In genomic region chr2:168156661-168157060, GRCh38 we compare ENCODE assay signal across 8 cellular contexts.
DNase-seq lines count a peak whose midpoint lies in the region; FAIRE-seq and TF ChIP-seq lines count a peak whose summit lies in the region.
"Had no signal": no experiment of that assay in that cellular context is flagged by ENCODE, and none has a peak within 500 bp of the region (broad histone marks: within the 10 kb centered on the region; RNA-seq: fewer than 3 reads in every experiment).

No MANE protein-coding gene starts in this region.

- no peak for TF ChIP-seq POLR2A in NB4 (IDR thresholded peaks at IDR 0.05; ENCODE audit: extremely low read depth, insufficient read length)
- no peak for TF ChIP-seq POLR2A in endothelial cell of umbilical vein (IDR thresholded peaks at IDR 0.05; ENCODE audit: low read depth, low read length)

- H3K27me3 ChIP-seq in endothelial cell of umbilical vein (ENCODE audit: control insufficient read depth in 2 of 2, insufficient read depth in 2 of 2, low read length in 2 of 2), result no peaks in the 10 kb centered on the region

- no peaks in the 10 kb centered on the region for H3K36me3 ChIP-seq in endothelial cell of umbilical vein (ENCODE audit: control insufficient read depth in 2 of 2, extremely low read depth in 1 of 2, insufficient read depth in 2 of 2, low read length in 2 of 2)

- H3K27ac Mint-ChIP-seq in neural crest cell (ENCODE audit: unreplicated experiment), result peak overlapping the region; percentile 36

- H3K27ac ChIP-seq in endothelial cell of umbilical vein (ENCODE audit: insufficient read depth, low read depth, low read length), result no peak overlapping the region

- DNase-seq in GM03348 (ENCODE audit: low spot score), result peak; percentile 35
- peak; percentile 28 for DNase-seq in NB4 (ENCODE audit: low read depth)
- no peak for DNase-seq in endothelial cell of umbilical vein (ENCODE audit: low read depth, low spot score)
- DNase-seq in neural crest cell (ENCODE audit: low read depth, low spot score), result no peak
- DNase-seq in frontal cortex (ENCODE audit: low spot score in 2 of 2), result no peak
- DNase-seq in C1 segment of cervical spinal cord (lab: John Stamatoyannopoulos, UW), result no peak
- DNase-seq in iPS-NIHi11 (ENCODE audit: low spot score), result no peak
- DNase-seq: NCI-H1930 had no signal

- H3K4me2 ChIP-seq in endothelial cell of umbilical vein (ENCODE audit: insufficient read depth, low read length), result no peak overlapping the region

- H3K9me3 ChIP-seq in endothelial cell of umbilical vein (replicated peaks; ENCODE audit: control insufficient read depth, insufficient read depth, low read length), result no peaks in the 10 kb centered on the region

- H3K9ac ChIP-seq in endothelial cell of umbilical vein (replicated peaks; ENCODE audit: extremely low read depth, insufficient read depth, low read length), result no peak overlapping the region

- POLR2A ChIA-PET in endothelial cell of umbilical vein (lab: Charles Lee), result no interaction called here

- peaks cover 15% of the 10 kb centered on the region for H3K4me1 Mint-ChIP-seq in neural crest cell

- intact Hi-C loops in endothelial cell of umbilical vein (cut with micrococcal nuclease), result no loop called here

- BruUV-seq in endothelial cell of umbilical vein (replicated peaks; lab: Mats Ljungman, UMichigan), result no TSS peak

- H3K4me3 ChIP-seq in NB4 (ENCODE audit: low read depth, low read length) (no peak overlapping the region), endothelial cell of umbilical vein (replicated peaks in 1 of 3; ENCODE audit: insufficient read depth in 1 of 3, low read depth in 1 of 3, low read length in 3 of 3) (no peak overlapping the region)

- H3K36me3 Mint-ChIP-seq in neural crest cell (ENCODE audit: low read depth), result peaks cover 14% of the 10 kb centered on the region

- FAIRE-seq in endothelial cell of umbilical vein (lab: Jason Lieb, UNC) (peak; percentile 8), frontal cortex (lab: Jason Lieb, UNC) (no peak)

- no peak overlapping the region for H3K4me3 Mint-ChIP-seq in neural crest cell

- no peaks in the 10 kb centered on the region for H3K79me2 ChIP-seq in endothelial cell of umbilical vein (ENCODE audit: control insufficient read depth, insufficient read depth, low read length)

- no peaks in the 10 kb centered on the region for H3K9me1 ChIP-seq in endothelial cell of umbilical vein (replicated peaks; ENCODE audit: control insufficient read depth, extremely low read depth, insufficient read depth, low read length)

- CTCF ChIA-PET in endothelial cell of umbilical vein (lab: Charles Lee), result interaction anchor here (0.9 to 2.0 kb wide), 5 partner anchors 8 to 91 kb away, joined by 3 to 6 read pairs (median 4); partner anchors contain the start of gene STK39

- H2AFZ ChIP-seq in endothelial cell of umbilical vein (ENCODE audit: low read depth, low read length), result no peak overlapping the region

- TF ChIP-seq CTCF in NB4 (IDR thresholded peaks at IDR 0.05; ENCODE audit: low read depth, low read length) (no peak), endothelial cell of umbilical vein (IDR thresholded peaks at IDR 0.05; ENCODE audit: extremely low read depth in 1 of 2, insufficient read depth in 1 of 2, low read depth in 1 of 2, low read length in 2 of 2) (no peak), neural crest cell (conservative IDR thresholded peaks at IDR 0.05) (no peak)

- H3K4me1 ChIP-seq in endothelial cell of umbilical vein (ENCODE audit: control insufficient read depth, extremely low read depth, insufficient read depth, low read length), result peaks cover 3% of the 10 kb centered on the region

- H3K9me3 Mint-ChIP-seq in neural crest cell, result no peaks in the 10 kb centered on the region

- H4K20me1 ChIP-seq in endothelial cell of umbilical vein (replicated peaks; ENCODE audit: control insufficient read depth, extremely low read depth, insufficient read depth, low read length), result no peaks in the 10 kb centered on the region

- no peaks in the 10 kb centered on the region for H3K27me3 Mint-ChIP-seq in neural crest cell (ENCODE audit: low read depth)

- dilution Hi-C loops in endothelial cell of umbilical vein (cut with MboI; ENCODE audit: extremely low pct_ligation_motif_present, low sequenced_read_pairs), result no loop called here

TF ChIP-seq in endothelial cell of umbilical vein, 7 proteins besides CTCF, POLR2A, EP300 and RAD21:
- no peak for TF ChIP-seq FOS (IDR thresholded peaks at IDR 0.05; ENCODE audit: borderline replicate concordance, insufficient read depth, low read length)
- no peak for TF ChIP-seq JUN (IDR thresholded peaks at IDR 0.05; ENCODE audit: borderline replicate concordance, insufficient read depth, insufficient read length, low read depth)

Comparison
In these comparisons a context has a peak if more than half of its experiments do, and no peak if none do; other contexts are left out.
1. DNase-seq: peak in GM03348 (single experiment) and NB4 (single experiment); none in endothelial cell of umbilical vein (single experiment), neural crest cell (single experiment), frontal cortex (0 of 2), C1 segment of cervical spinal cord (0 of 14) and iPS-NIHi11 (single experiment).